Comparison of ENCODE assay signal across 9 cellular contexts in genomic region chr18:62486290-62486964, GRCh38. TPM values are rescaled to one million over a fixed set of nuclear protein-coding genes. Genes with fewer than 3 reads are reported as not detected.
DNase-seq lines count a peak whose midpoint lies in the region; TF ChIP-seq lines count a peak whose summit lies in the region.
"Had no signal": no experiment of that assay in that cellular context is flagged by ENCODE, and none has a peak within 500 bp of the region (broad histone marks: within the 10 kb centered on the region; RNA-seq: fewer than 3 reads in every experiment).

No MANE protein-coding gene starts in this region.

- H3K27ac ChIP-seq in breast epithelium: peak overlapping the region; percentile 70 to 82
- no peak overlapping the region for H3K27ac ChIP-seq in CD8-positive, alpha-beta memory T cell (ENCODE audit: low read depth, low read length)

- no peak for TF ChIP-seq CTCF in breast epithelium (IDR thresholded peaks at IDR 0.05)

- no peak overlapping the region for H3K4me3 Mint-ChIP-seq in CD8-positive, alpha-beta memory T cell
- H3K4me3 Mint-ChIP-seq: nephron had no signal

- peaks cover 6 to 13% (median 10%) of the 10 kb centered on the region in 5 donors for H3K9me3 Mint-ChIP-seq in CD8-positive, alpha-beta memory T cell

- H3K4me3 ChIP-seq in breast epithelium: no peak overlapping the region
- no peak overlapping the region for H3K4me3 ChIP-seq in CD8-positive, alpha-beta memory T cell (ENCODE audit: low read length)

- H3K36me3 Mint-ChIP-seq in CD8-positive, alpha-beta memory T cell: peaks cover 0 to 2% (median 0%) of the 10 kb centered on the region in 3 donors

- DNase-seq in NCI-H1092 treated with DMSO at 0.1 percent for 48 hours (lab: John Stamatoyannopoulos, UW): peak; percentile 4
- DNase-seq in NCI-H1092 (lab: John Stamatoyannopoulos, UW): no peak
- DNase-seq in NCI-H1436 treated with DMSO at 0.1 percent for 48 hours (lab: John Stamatoyannopoulos, UW): peak; percentile 21
- DNase-seq in breast epithelium (ENCODE audit: low spot score in 2 of 2): peak in 1 of 2 donors; percentile 38
- DNase-seq in stimulated activated CD4-positive, alpha-beta T cell treated with anti-CD3 and anti-CD28 coated beads, Interleukin-2, amount 100 ng/mL, for 48 hours: peak; percentile 9 to 38
- no peak for DNase-seq in medulla oblongata (ENCODE audit: extremely low spot score)
- DNase-seq in activated CD8-positive, alpha-beta memory T cell treated with anti-CD3 and anti-CD28 coated beads for 24 hours: no peak
- no peak for DNase-seq in CD8-positive, alpha-beta memory T cell

- TF ChIP-seq POLR2A in breast epithelium (IDR thresholded peaks at IDR 0.05): no peak

- no peak overlapping the region for H3K27ac Mint-ChIP-seq in CD8-positive, alpha-beta memory T cell
- H3K27ac Mint-ChIP-seq: nephron had no signal

- peaks cover 0 to 7% of the 10 kb centered on the region in 2 donors for H3K4me1 ChIP-seq in breast epithelium
- H3K4me1 ChIP-seq in CD8-positive, alpha-beta memory T cell (ENCODE audit: insufficient read depth, low read length): no peaks in the 10 kb centered on the region

- peaks cover 12 to 53% of the 10 kb centered on the region in 2 donors for H3K27me3 Mint-ChIP-seq in CD8-positive, alpha-beta memory T cell

- intact Hi-C loops in breast epithelium (cut with DNase I; ENCODE audit: low total_unique reads): loop anchor here (10.0 kb wide), 1 partner anchor 1888 kb away; no protein-coding TSS in a partner anchor

- no peaks in the 10 kb centered on the region for H3K4me1 Mint-ChIP-seq in CD8-positive, alpha-beta memory T cell
- H3K4me1 Mint-ChIP-seq: nephron had no signal

- no peaks in the 10 kb centered on the region for H3K9me3 ChIP-seq in breast epithelium
- H3K9me3 ChIP-seq in CD8-positive, alpha-beta memory T cell (ENCODE audit: low read length): no peaks in the 10 kb centered on the region

- CTCF ChIA-PET in CD8-positive, alpha-beta memory T cell (lab: Charles Lee): no interaction called here

- POLR2A ChIA-PET in CD8-positive, alpha-beta memory T cell (lab: Charles Lee): no interaction called here

- no peaks in the 10 kb centered on the region for H3K27me3 ChIP-seq in breast epithelium
- no peaks in the 10 kb centered on the region for H3K27me3 ChIP-seq in CD8-positive, alpha-beta memory T cell (ENCODE audit: insufficient read depth, low read length, poor library complexity, severe bottlenecking)

- no peaks in the 10 kb centered on the region for H3K36me3 ChIP-seq in breast epithelium
- H3K36me3 ChIP-seq in CD8-positive, alpha-beta memory T cell (ENCODE audit: insufficient read depth, low read length): no peaks in the 10 kb centered on the region

RNA-seq across cellular contexts. Expression of gene ZCCHC2, which starts 36.4 kb away (rescaled TPM):
- 10 to 100 TPM; 24.3 to 36.3 (median 26.2) TPM for total RNA-seq in breast epithelium
- total RNA-seq in CD8-positive, alpha-beta memory T cell: 10 to 100 TPM; 36.4 to 37.9 TPM
- 2.9 TPM for polyA plus RNA-seq in CD8-positive, alpha-beta memory T cell

Comparison
In these comparisons a context has a peak if more than half of its experiments do, and no peak if none do; other contexts are left out.
1. DNase-seq: peak in NCI-H1092 treated with DMSO at 0.1 percent for 48 hours (single experiment), NCI-H1436 treated with DMSO at 0.1 percent for 48 hours (single experiment) and stimulated activated CD4-positive, alpha-beta T cell treated with anti-CD3 and anti-CD28 coated beads, Interleukin-2, amount 100 ng/mL, for 48 hours (2 of 2); none in NCI-H1092 (single experiment), medulla oblongata (single experiment), activated CD8-positive, alpha-beta memory T cell treated with anti-CD3 and anti-CD28 coated beads for 24 hours (single experiment) and CD8-positive, alpha-beta memory T cell (0 of 5).